In the genomic region with DNA sequence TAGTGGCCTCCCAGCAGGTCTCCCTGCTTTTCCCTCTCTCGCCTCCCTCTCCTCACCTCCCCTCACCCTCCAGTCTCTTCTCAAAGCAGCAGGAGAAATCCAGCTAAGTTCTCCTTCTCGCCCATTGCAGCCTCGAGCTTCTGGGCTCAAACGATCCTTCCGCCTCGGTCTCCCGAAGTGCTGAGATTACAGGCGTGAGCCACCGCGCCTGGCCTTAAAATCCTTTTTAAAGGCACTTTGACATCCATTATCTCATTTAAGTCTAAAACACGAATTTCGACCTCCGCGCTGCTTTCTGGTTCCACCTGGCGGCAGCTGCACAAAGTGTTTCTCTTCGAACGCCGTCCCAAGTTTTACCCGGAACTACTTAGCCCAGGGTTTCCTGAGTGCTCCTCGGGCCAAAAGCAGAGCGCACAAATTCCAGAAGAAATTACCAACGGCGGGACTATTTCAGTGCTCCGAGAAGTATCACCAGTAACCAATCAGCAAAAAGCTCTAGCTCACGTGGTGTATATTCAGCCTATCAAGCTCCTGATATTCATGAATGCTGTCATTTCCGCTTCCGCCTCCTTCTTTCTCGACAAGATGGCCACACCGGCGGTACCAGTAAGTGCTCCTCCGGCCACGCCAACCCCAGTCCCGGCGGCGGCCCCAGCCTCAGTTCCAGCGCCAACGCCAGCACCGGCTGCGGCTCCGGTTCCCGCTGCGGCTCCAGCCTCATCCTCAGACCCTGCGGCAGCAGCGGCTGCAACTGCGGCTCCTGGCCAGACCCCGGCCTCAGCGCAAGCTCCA, we compare ENCODE assay signal across 8 cellular contexts. TPM values are rescaled to one million over a fixed set of nuclear protein-coding genes. Genes with fewer than 3 reads are reported as not detected.
DNase-seq lines count a peak whose midpoint lies in the region; ATAC-seq and TF ChIP-seq lines count a peak whose summit lies in the region.

A gene with protein sequence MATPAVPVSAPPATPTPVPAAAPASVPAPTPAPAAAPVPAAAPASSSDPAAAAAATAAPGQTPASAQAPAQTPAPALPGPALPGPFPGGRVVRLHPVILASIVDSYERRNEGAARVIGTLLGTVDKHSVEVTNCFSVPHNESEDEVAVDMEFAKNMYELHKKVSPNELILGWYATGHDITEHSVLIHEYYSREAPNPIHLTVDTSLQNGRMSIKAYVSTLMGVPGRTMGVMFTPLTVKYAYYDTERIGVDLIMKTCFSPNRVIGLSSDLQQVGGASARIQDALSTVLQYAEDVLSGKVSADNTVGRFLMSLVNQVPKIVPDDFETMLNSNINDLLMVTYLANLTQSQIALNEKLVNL (plus strand): TSS at position 570 of the 792 bp plus-strand sequence. CDS start 16 bp downstream, at position 586.

- DNase-seq in NCI-H187 treated with DMSO at 0.1 percent for 48 hours (lab: John Stamatoyannopoulos, UW): peak; percentile 98
- DNase-seq in anterior cingulate cortex (lab: John Stamatoyannopoulos, UW): peak; percentile 49 to 99 (median 92)
- DNase-seq in right cardiac atrium: peak; percentile 88 to 92 (median 92)
- DNase-seq in pulmonary artery endothelial cell (ENCODE audit: low read depth, low spot score): peak; percentile 99
- peak; percentile 90 to 96 for DNase-seq in uterus

- peak in 1 of 2 donors; percentile 49 for TF ChIP-seq POLR2A in uterus (IDR thresholded peaks at IDR 0.05)

- H3K27ac ChIP-seq in right cardiac atrium (ENCODE audit: low read length): peak within 1 kb of the TSS; percentile 68
- H3K27ac ChIP-seq in uterus: peak within 1 kb of the TSS; percentile 88 to 90

- H3K4me1 ChIP-seq in right cardiac atrium (ENCODE audit: control insufficient read depth, insufficient read depth, low read length) (no peaks in the 10 kb centered on the region), uterus (peaks cover 6 to 15% of the 10 kb centered on the region in 2 donors)

- no peaks in the 10 kb centered on the region for H3K36me3 ChIP-seq in uterus

- peak; percentile 73 to 90 (median 82) for TF ChIP-seq CTCF in uterus (IDR thresholded peaks at IDR 0.05)

- whole genome bisulfite sequencing in right cardiac atrium: under 1% methylated on average over 47 of the region's 47 CpGs

- H3K9me3 ChIP-seq in right cardiac atrium (ENCODE audit: control insufficient read depth, low read length): no peaks in the 10 kb centered on the region
- no peaks in the 10 kb centered on the region for H3K9me3 ChIP-seq in uterus

- intact Hi-C loops in T-helper 2 cell treated with Interferon-gamma antibody and Interleukin-4, amounts not matched to agents 100 ng/mL and 5 ng/mL, for 36 hours (cut with micrococcal nuclease): loop anchor here (1.0 to 10.0 kb wide), 7 partner anchors 31 to 1385 kb away; a partner anchor contains a TSS
- intact Hi-C loops in right cardiac atrium (cut with DNase I) (loop anchor here (2.0 to 5.0 kb wide), 2 partner anchors 94 to 95 kb away; no protein-coding TSS in a partner anchor), uterus (cut with DNase I; ENCODE audit: low total_unique reads) (no loop called here)

- H3K27me3 ChIP-seq in right cardiac atrium (ENCODE audit: control insufficient read depth, insufficient read depth) (no peaks in the 10 kb centered on the region), uterus (no peaks in the 10 kb centered on the region)

- peak; percentile 96 for ATAC-seq in GM18499 (IDR thresholded peaks at IDR 0.05; ENCODE audit: insufficient read depth, unreplicated experiment)
- ATAC-seq in HG02970 (IDR thresholded peaks at IDR 0.05; ENCODE audit: low FRiP score, unreplicated experiment): peak; percentile 93
- ATAC-seq in right cardiac atrium: peak; percentile 99 to 100

- peak within 1 kb of the TSS; percentile 99 for H3K4me3 ChIP-seq in right cardiac atrium (ENCODE audit: low read length)
- peak within 1 kb of the TSS; percentile 89 to 96 for H3K4me3 ChIP-seq in uterus

RNA-seq across cellular contexts. Expression of the gene that starts here (rescaled TPM):
- total RNA-seq in T-helper 2 cell treated with Interferon-gamma antibody and Interleukin-4, amounts not matched to agents 100 ng/mL and 5 ng/mL, for 36 hours: 228 and 233 TPM in 2 replicates
- total RNA-seq in right cardiac atrium (100 to 1,000 TPM; 152 to 175 (median 159) TPM), pulmonary artery endothelial cell (327 and 354 TPM in 2 replicates), uterus (100 to 1,000 TPM in 3 of 4 donors, 10 to 100 TPM in 1; 97.9 to 261 (median 213) TPM)
- 179 TPM for polyA plus RNA-seq in right cardiac atrium

Comparison
In these comparisons a context has a peak if more than half of its experiments do, and no peak if none do; other contexts are left out.
1. Peak in every context shown above with its lines: DNase-seq, ATAC-seq, H3K4me3 ChIP-seq and H3K27ac ChIP-seq.